ENCODE assay signal across 10 cellular contexts in genomic region chr2:109351164-109351756, GRCh38.
DNase-seq lines count a peak whose midpoint lies in the region; ATAC-seq, FAIRE-seq and TF ChIP-seq lines count a peak whose summit lies in the region.
"Had no signal": no experiment of that assay in that cellular context is flagged by ENCODE, and none has a peak within 500 bp of the region (broad histone marks: within the 10 kb centered on the region; RNA-seq: fewer than 3 reads in every experiment).

No MANE protein-coding gene starts in this region.

- H3K9ac ChIP-seq in kidney (ENCODE audit: low read length in 2 of 2): no peak overlapping the region

- intact Hi-C loops in lower leg skin (cut with DNase I; ENCODE audit: low total_unique reads) (no loop called here), kidney (cut with DNase I) (no loop called here)

- 35 to 51% methylated on average over 9 of the region's 9 CpGs for WGBS in lower leg skin, 2 donors

- H3K4me3 ChIP-seq in lower leg skin (ENCODE audit: low read depth, poor library complexity, severe bottlenecking) (no peak overlapping the region), kidney (ENCODE audit: low read length in 2 of 2) (no peak overlapping the region)

- H3K36me3 ChIP-seq in kidney (ENCODE audit: control insufficient read depth in 1 of 2, insufficient read depth in 2 of 2, low read length in 2 of 2): no peaks in the 10 kb centered on the region

- peaks cover 10 to 24% of the 10 kb centered on the region in 2 donors for H3K4me1 ChIP-seq in kidney (ENCODE audit: control insufficient read depth in 1 of 2, insufficient read depth in 1 of 2, low read depth in 1 of 2, low read length in 2 of 2)

- no peaks in the 10 kb centered on the region for H3K9me3 ChIP-seq in kidney (ENCODE audit: control insufficient read depth in 1 of 2, low read length in 2 of 2)

- ATAC-seq in HG02763 (IDR thresholded peaks at IDR 0.05; ENCODE audit: unreplicated experiment) (no peak), HG03108 (IDR thresholded peaks at IDR 0.05; ENCODE audit: unreplicated experiment) (no peak), HG03354 (IDR thresholded peaks at IDR 0.05; ENCODE audit: poor library complexity, severe bottlenecking, unreplicated experiment) (no peak)

- TF ChIP-seq CTCF in lower leg skin (IDR thresholded peaks at IDR 0.05) (no peak), kidney (IDR thresholded peaks at IDR 0.05; ENCODE audit: borderline replicate concordance, extremely low read depth, insufficient read depth) (no peak)

- DNase-seq in AG08396 (ENCODE audit: low spot score) (peak; percentile 85), HK-2 (ENCODE audit: unreplicated experiment) (peak; percentile 10), astrocyte of the hippocampus (ENCODE audit: low read depth, low spot score) (peak; percentile 85), lower leg skin (ENCODE audit: low spot score in 2 of 2) (peak; percentile 68 to 92), kidney (no peak)
- DNase-seq: nephron progenitor cell, SIG-M5 had no signal

- no peak for TF ChIP-seq POLR2A in lower leg skin (IDR thresholded peaks at IDR 0.05)

- H3K27ac ChIP-seq in kidney (ENCODE audit: low read depth in 2 of 2, low read length in 2 of 2): no peak overlapping the region

- no peak for FAIRE-seq in kidney (lab: Jason Lieb, UNC)
